8 cellular contexts compared by ENCODE assay signal in the genomic region with DNA sequence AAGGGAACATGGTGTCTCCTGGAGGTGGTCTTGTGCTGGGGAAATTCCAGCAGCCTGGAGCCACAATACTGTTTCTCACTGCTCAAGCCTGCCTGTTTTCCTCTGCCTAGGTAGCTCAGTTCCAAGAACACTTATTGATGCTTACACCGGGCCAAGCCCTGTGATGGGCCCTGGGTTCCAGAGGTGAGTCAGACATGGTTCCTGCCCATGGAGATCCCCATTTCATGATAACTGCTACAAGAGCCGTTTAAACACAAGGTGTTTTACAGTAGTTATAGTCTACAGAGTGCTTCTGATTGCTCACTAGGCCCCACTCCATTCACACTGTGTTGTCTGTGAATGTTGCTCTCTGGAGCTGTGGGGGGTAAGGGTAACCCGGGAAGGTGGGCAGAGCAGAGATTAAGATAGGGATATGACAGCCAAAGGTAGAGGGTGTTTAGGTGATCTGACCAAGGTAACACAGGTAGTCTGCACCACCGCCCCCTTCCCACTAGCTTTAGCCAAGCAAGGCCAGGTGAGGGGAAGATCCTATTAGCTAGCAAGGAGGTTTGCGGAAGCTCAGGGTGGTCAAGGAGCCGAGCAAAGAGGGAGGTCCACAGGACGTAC. TPM values are rescaled to one million over a fixed set of nuclear protein-coding genes. Genes with fewer than 3 reads are reported as not detected.
DNase-seq lines count a peak whose midpoint lies in the region; ATAC-seq and TF ChIP-seq lines count a peak whose summit lies in the region.

No MANE protein-coding gene starts in this region.

- peaks cover 56% of the 10 kb centered on the region for H3K4me1 Mint-ChIP-seq in activated CD4-positive, alpha-beta T cell treated with anti-CD3 and anti-CD28 coated beads, Interleukin-2, amount 10 ng/mL, durations not matched to agents 24 days and 14 days

- no peaks in the 10 kb centered on the region for H3K27me3 Mint-ChIP-seq in activated CD4-positive, alpha-beta T cell treated with anti-CD3 and anti-CD28 coated beads, Interleukin-2, amount 10 ng/mL, durations not matched to agents 24 days and 14 days

- DNase-seq in activated CD4-positive, alpha-beta T cell treated with anti-CD3 and anti-CD28 coated beads, Interleukin-2, amount 10 ng/mL, durations not matched to agents 24 days and 14 days: peak; percentile 80
- DNase-seq in foreskin keratinocyte (peak; percentile 62 to 78), skeletal muscle cell (ENCODE audit: low read depth) (no peak), NCI-H1048 (lab: John Stamatoyannopoulos, UW) (no peak), 8988T (no peak), RKO (ENCODE audit: low spot score) (no peak)

- H3K27ac ChIP-seq in foreskin keratinocyte: peak overlapping the region; percentile 90

- intact Hi-C loops in activated CD4-positive, alpha-beta T cell treated with anti-CD3 and anti-CD28 coated beads, Interleukin-2, amount 10 ng/mL, durations not matched to agents 24 days and 14 days (cut with micrococcal nuclease): loop anchor here (1.0 to 5.0 kb wide), 9 partner anchors 8 to 127 kb away; no protein-coding TSS in a partner anchor

- TF ChIP-seq CTCF in foreskin keratinocyte (conservative IDR thresholded peaks at IDR 0.05): no peak

- peaks cover 23% of the 10 kb centered on the region for H3K4me1 ChIP-seq in foreskin keratinocyte

- peak overlapping the region; percentile 80 for H3K4me3 ChIP-seq in skeletal muscle cell (ENCODE audit: low read depth, low read length)

- H3K27me3 ChIP-seq in foreskin keratinocyte: no peaks in the 10 kb centered on the region

- ATAC-seq in GM19351 (IDR thresholded peaks at IDR 0.05; ENCODE audit: unreplicated experiment): peak; percentile 1
- ATAC-seq in foreskin keratinocyte: peak; percentile 56
- no peak for ATAC-seq in GM21737 (IDR thresholded peaks at IDR 0.05; ENCODE audit: unreplicated experiment)

- peak overlapping the region; percentile 86 for H3K4me3 Mint-ChIP-seq in activated CD4-positive, alpha-beta T cell treated with anti-CD3 and anti-CD28 coated beads, Interleukin-2, amount 10 ng/mL, durations not matched to agents 24 days and 14 days

- no peaks in the 10 kb centered on the region for H3K9me3 Mint-ChIP-seq in activated CD4-positive, alpha-beta T cell treated with anti-CD3 and anti-CD28 coated beads, Interleukin-2, amount 10 ng/mL, durations not matched to agents 24 days and 14 days

- H3K36me3 Mint-ChIP-seq in activated CD4-positive, alpha-beta T cell treated with anti-CD3 and anti-CD28 coated beads, Interleukin-2, amount 10 ng/mL, durations not matched to agents 24 days and 14 days (ENCODE audit: low read depth): peaks cover 24% of the 10 kb centered on the region

- H3K27ac Mint-ChIP-seq in activated CD4-positive, alpha-beta T cell treated with anti-CD3 and anti-CD28 coated beads, Interleukin-2, amount 10 ng/mL, durations not matched to agents 24 days and 14 days: peak overlapping the region; percentile 99

RNA-seq across cellular contexts. Expression of a gene that starts 0.7 kb away (rescaled TPM):
- 501 and 510 TPM in 2 replicates for total RNA-seq in activated CD4-positive, alpha-beta T cell treated with anti-CD3 and anti-CD28 coated beads, Interleukin-2, amount 10 ng/mL, durations not matched to agents 24 days and 14 days
- total RNA-seq in foreskin keratinocyte: 185 and 192 TPM in 2 replicates
- polyA plus RNA-seq in foreskin keratinocyte: 40.2 and 42.9 TPM in 2 replicates

Comparison
In these comparisons a context has a peak if more than half of its experiments do, and no peak if none do; other contexts are left out.
1. DNase-seq: peak in activated CD4-positive, alpha-beta T cell treated with anti-CD3 and anti-CD28 coated beads, Interleukin-2, amount 10 ng/mL, durations not matched to agents 24 days and 14 days (single experiment) and foreskin keratinocyte (2 of 2); none in skeletal muscle cell (single experiment), NCI-H1048 (single experiment), 8988T (single experiment) and RKO (single experiment).